In genomic region chr16:15924996-15925395, GRCh38 we compare ENCODE assay signal across 27 cellular contexts.
"Had no signal": no experiment of that assay in that cellular context is flagged by ENCODE, and none has a peak within 500 bp of the region (broad histone marks: within the 10 kb centered on the region; RNA-seq: fewer than 3 reads in every experiment).

No MANE protein-coding gene starts in this region.

- H3K36me3 ChIP-seq: brain microvascular endothelial cell, WERI-Rb-1 had no signal

- H3K27ac Mint-ChIP-seq: activated CD4-positive, alpha-beta T cell treated with anti-CD3 and anti-CD28 coated beads, Interleukin-2, amount 10 ng/mL, durations not matched to agents 24 days and 14 days; activated CD8-positive, alpha-beta T cell treated with anti-CD3 and anti-CD28 coated beads for 36 hours; activated naive CD8-positive, alpha-beta T cell treated with anti-CD3 and anti-CD28 coated beads for 36 hours; activated T-helper 2 cell treated with anti-CD3 and anti-CD28 coated beads, Interferon-gamma antibody, Interleukin-2, Interleukin-4, amounts not matched to agents 10 μg/mL and 5 μg/mL and 100 μg/mL, durations not matched to agents 14 hours and 24 hours and 36 hours had no signal

- H3K36me3 Mint-ChIP-seq: activated naive CD8-positive, alpha-beta T cell treated with anti-CD3 and anti-CD28 coated beads for 36 hours had no signal

- H3K27me3 Mint-ChIP-seq: activated CD8-positive, alpha-beta T cell treated with anti-CD3 and anti-CD28 coated beads for 36 hours; activated naive CD8-positive, alpha-beta T cell treated with anti-CD3 and anti-CD28 coated beads for 36 hours; central memory CD8-positive, alpha-beta T cell had no signal

- H3K27me3 ChIP-seq: brain microvascular endothelial cell had no signal

- H3K9me3 Mint-ChIP-seq: activated CD4-positive, alpha-beta T cell treated with anti-CD3 and anti-CD28 coated beads, Interleukin-2, amount 10 ng/mL, durations not matched to agents 24 days and 14 days; activated CD8-positive, alpha-beta T cell treated with anti-CD3 and anti-CD28 coated beads for 36 hours; activated naive CD8-positive, alpha-beta T cell treated with anti-CD3 and anti-CD28 coated beads for 36 hours; activated T-helper 2 cell treated with anti-CD3 and anti-CD28 coated beads, Interferon-gamma antibody, Interleukin-2, Interleukin-4, amounts not matched to agents 10 μg/mL and 5 μg/mL and 100 μg/mL, durations not matched to agents 14 hours and 24 hours and 36 hours; central memory CD8-positive, alpha-beta T cell had no signal

- H3K4me3 Mint-ChIP-seq: activated CD4-positive, alpha-beta T cell treated with anti-CD3 and anti-CD28 coated beads, Interleukin-2, amount 10 ng/mL, durations not matched to agents 24 days and 14 days; activated CD8-positive, alpha-beta T cell treated with anti-CD3 and anti-CD28 coated beads for 36 hours; activated naive CD8-positive, alpha-beta T cell treated with anti-CD3 and anti-CD28 coated beads for 36 hours; central memory CD8-positive, alpha-beta T cell had no signal

- ATAC-seq: activated CD8-positive, alpha-beta T cell treated with anti-CD3 and anti-CD28 coated beads for 36 hours; PC-3 had no signal

- H3K4me1 Mint-ChIP-seq: activated CD4-positive, alpha-beta T cell treated with anti-CD3 and anti-CD28 coated beads, Interleukin-2, amount 10 ng/mL, durations not matched to agents 24 days and 14 days; activated naive CD8-positive, alpha-beta T cell treated with anti-CD3 and anti-CD28 coated beads for 36 hours; central memory CD8-positive, alpha-beta T cell had no signal

- H3K27ac ChIP-seq: brain microvascular endothelial cell, WERI-Rb-1 had no signal

- DNase-seq: activated CD4-positive, alpha-beta T cell treated with anti-CD3 and anti-CD28 coated beads, Interleukin-2, amount 10 ng/mL, durations not matched to agents 24 days and 14 days; activated CD4-positive, alpha-beta T cell treated with anti-CD3 and anti-CD28 coated beads, Interleukin-2, amount 50 U/mL, for 4 hours; activated CD8-positive, alpha-beta T cell treated with anti-CD3 and anti-CD28 coated beads for 36 hours; activated naive CD4-positive, alpha-beta T cell; activated naive CD4-positive, alpha-beta T cell treated with anti-CD3 and anti-CD28 coated beads, Interleukin-2, amount 50 U/mL, for 16 hours; activated naive CD8-positive, alpha-beta T cell treated with anti-CD3 and anti-CD28 coated beads for 36 hours; activated T-cell treated with anti-CD3 and anti-CD28 coated beads, Interleukin-2, amount 50 U/mL, for 1 hour; amniotic stem cell; aorta; brain microvascular endothelial cell; Karpas-422; NCI-H1048; NCI-H1436 treated with DMSO at 0.1 percent for 48 hours; NCI-H1694 treated with DMSO at 0.1 percent for 48 hours; NCI-H2029; NCI-H345; NCI-H524 treated with DMSO at 0.1 percent for 48 hours; NCI-H748 treated with DMSO at 0.1 percent for 48 hours; NK-92 treated with Interleukin-12 subunit alpha and Interleukin-12 subunit beta, amount 100 ng/mL, for 24 hours; PC-3; Right ventricle myocardium superior; SW 1271; T-helper 1 cell; T1000; WERI-Rb-1 had no signal
